9 cellular contexts compared by ENCODE assay signal in the genomic region with DNA sequence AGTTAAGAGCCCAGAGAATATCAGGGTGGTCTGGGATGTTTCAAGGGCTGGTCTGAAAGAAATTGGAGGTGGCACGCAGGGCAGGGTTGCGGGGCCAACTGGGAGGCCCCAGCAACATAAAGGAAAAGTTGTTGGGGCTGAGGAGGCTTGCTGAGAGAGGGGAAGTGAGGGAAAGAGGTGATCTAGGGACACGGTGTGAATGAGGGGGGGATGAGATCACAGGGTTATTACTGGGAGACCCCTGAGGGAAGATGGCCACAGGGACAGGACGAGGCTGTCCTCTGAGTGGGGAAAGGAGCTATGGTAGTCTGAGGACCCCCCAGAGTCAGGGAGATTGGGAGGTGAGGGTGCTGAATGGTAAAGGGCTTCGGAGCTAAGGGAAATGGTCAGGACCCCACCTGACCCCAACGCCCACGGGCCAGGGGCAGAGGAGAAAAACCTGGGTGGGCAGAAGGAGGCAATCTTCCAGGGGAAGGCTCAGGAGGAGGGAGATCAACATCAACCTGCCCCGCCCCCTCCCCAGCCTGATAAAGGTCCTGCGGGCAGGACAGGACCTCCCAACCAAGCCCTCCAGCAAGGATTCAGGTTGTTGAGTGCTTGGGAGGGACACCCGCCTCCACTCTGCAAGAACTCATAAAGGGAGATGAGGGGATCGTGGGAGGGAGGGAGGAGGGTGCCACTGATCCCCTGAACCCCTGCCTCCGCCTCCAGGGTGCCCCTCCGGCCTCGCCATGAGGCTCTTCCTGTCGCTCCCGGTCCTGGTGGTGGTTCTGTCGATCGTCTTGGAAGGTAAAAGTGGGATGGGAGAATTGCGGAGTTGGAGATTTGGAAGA. TPM values are rescaled to one million over a fixed set of nuclear protein-coding genes. Genes with fewer than 3 reads are reported as not detected.
DNase-seq lines count a peak whose midpoint lies in the region; ATAC-seq and TF ChIP-seq lines count a peak whose summit lies in the region.
"Not testable (repeated sequence)": the region's sequence is repeated elsewhere in the genome, so short reads cannot be mapped to it uniquely, and the experiment has no call there.
"Had no signal": no experiment of that assay in that cellular context is flagged by ENCODE, and none has a peak within 500 bp of the region (broad histone marks: within the 10 kb centered on the region; RNA-seq: fewer than 3 reads in every experiment).

No MANE protein-coding gene starts in this region.

- BruUV-seq in PC-9 (replicated peaks; lab: Mats Ljungman, UMichigan) = not testable (repeated sequence)

- TF ChIP-seq CTCF in PC-9 (conservative IDR thresholded peaks at IDR 0.05); fibroblast of pulmonary artery (IDR thresholded peaks at IDR 0.05; ENCODE audit: low read length, missing control alignments): not testable (repeated sequence)

- DNase-seq in ELF-1 (ENCODE audit: low read depth, low spot score) (peak; percentile 65), PC-9 (peak in 1 of 2 experiments; percentile 30)
- not testable (repeated sequence) for DNase-seq in adipocyte (ENCODE audit: low read depth); fibroblast of pulmonary artery (ENCODE audit: low read depth); mesenchymal stem cell

- not testable (repeated sequence) for H3K27me3 ChIP-seq in PC-9 (ENCODE audit: insufficient read depth, low read depth); adipocyte (replicated peaks; ENCODE audit: control insufficient read depth, insufficient read depth, low read length); mesenchymal stem cell (ENCODE audit: control insufficient read depth in 1 of 2, insufficient read depth in 1 of 2, low read length in 2 of 2)

- CTCF ChIA-PET in PC-9 (lab: Charles Lee) = not testable (repeated sequence)

- POLR2A ChIA-PET in PC-9 (lab: Charles Lee; ENCODE audit: unreplicated experiment) = not testable (repeated sequence)

- peak overlapping the region; percentile 78 for H3K4me3 Mint-ChIP-seq in stimulated activated memory B cell treated with anti-CD40 and anti-IgM and Interleukin-4, amounts not matched to agents 10 μg/mL and 1 μg/mL and 100 μg/mL, for 72 hours

- H3K4me2 ChIP-seq in PC-9 (peak overlapping the region; percentile 54), mesenchymal stem cell (ENCODE audit: low read length, poor library complexity, severe bottlenecking) (peak overlapping the region; percentile 60)

- not testable (repeated sequence) for H3K27ac ChIP-seq in PC-9; mesenchymal stem cell (ENCODE audit: low read length, poor library complexity, severe bottlenecking)

- not testable (repeated sequence) for H3K79me2 ChIP-seq in PC-9 (ENCODE audit: low read depth)

- H4K8ac ChIP-seq in mesenchymal stem cell (ENCODE audit: low read length) = peak overlapping the region; percentile 7

- peak overlapping the region; percentile 59 for H3K27ac Mint-ChIP-seq in stimulated activated memory B cell treated with anti-CD40 and anti-IgM and Interleukin-4, amounts not matched to agents 10 μg/mL and 1 μg/mL and 100 μg/mL, for 72 hours

- H4K91ac ChIP-seq in mesenchymal stem cell (ENCODE audit: low read length) = peak overlapping the region; percentile 81

- WGBS in mesenchymal stem cell = 72% methylated on average over 14 of the region's 19 CpGs

- peak overlapping the region; percentile 42 for H3K9ac ChIP-seq in adipocyte (ENCODE audit: low read length)
- peak overlapping the region; percentile 43 for H3K9ac ChIP-seq in mesenchymal stem cell (ENCODE audit: low read length)

- H3K27me3 Mint-ChIP-seq in stimulated activated memory B cell treated with anti-CD40 and anti-IgM and Interleukin-4, amounts not matched to agents 10 μg/mL and 1 μg/mL and 100 μg/mL, for 72 hours = peaks cover 30% of the 10 kb centered on the region

- H2BK12ac ChIP-seq in mesenchymal stem cell (ENCODE audit: low read length in 2 of 2) = peak overlapping the region; percentile 42 to 83

- not testable (repeated sequence) for H3K9me3 ChIP-seq in PC-9 (ENCODE audit: insufficient read depth, low read depth); adipocyte (ENCODE audit: control insufficient read depth, low read length); mesenchymal stem cell (ENCODE audit: control insufficient read depth, low read length)

- peak overlapping the region in 1 of 2 experiments; percentile 17 for H3K4ac ChIP-seq in mesenchymal stem cell (ENCODE audit: low read depth in 1 of 2, low read length in 2 of 2)

- H2BK120ac ChIP-seq in mesenchymal stem cell (ENCODE audit: low read depth, low read length) = not testable (repeated sequence)

- not testable (repeated sequence) for H4K20me1 ChIP-seq in PC-9 (ENCODE audit: insufficient read depth)

- H2AK5ac ChIP-seq in mesenchymal stem cell (ENCODE audit: low read length, severe bottlenecking) = not testable (repeated sequence)

- not testable (repeated sequence) for H3K36me3 ChIP-seq in PC-9 (ENCODE audit: low read depth); adipocyte (ENCODE audit: control insufficient read depth, insufficient read depth, low read length, severe bottlenecking); mesenchymal stem cell (ENCODE audit: control insufficient read depth in 1 of 2, insufficient read depth in 2 of 2, low read depth in 1 of 2, low read length in 2 of 2)

- H3K9me2 ChIP-seq in PC-9 (ENCODE audit: insufficient read depth) = not testable (repeated sequence)

- not testable (repeated sequence) for H3K36me3 Mint-ChIP-seq in stimulated activated memory B cell treated with anti-CD40 and anti-IgM and Interleukin-4, amounts not matched to agents 10 μg/mL and 1 μg/mL and 100 μg/mL, for 72 hours

- H3K9me3 Mint-ChIP-seq in stimulated activated memory B cell treated with anti-CD40 and anti-IgM and Interleukin-4, amounts not matched to agents 10 μg/mL and 1 μg/mL and 100 μg/mL, for 72 hours = not testable (repeated sequence)

- H2BK15ac ChIP-seq in mesenchymal stem cell (ENCODE audit: low read depth, poor library complexity, severe bottlenecking) = not testable (repeated sequence)

- H3K23ac ChIP-seq in mesenchymal stem cell (ENCODE audit: low read length in 2 of 2) = not testable (repeated sequence)

- not testable (repeated sequence) for H2BK5ac ChIP-seq in mesenchymal stem cell (ENCODE audit: low read depth, low read length, poor library complexity, severe bottlenecking)

- not testable (repeated sequence) for H3K18ac ChIP-seq in mesenchymal stem cell (ENCODE audit: low read depth in 1 of 2, low read length in 2 of 2)

- not testable (repeated sequence) for H2AFZ ChIP-seq in PC-9
- peak overlapping the region; percentile 73 for H2AFZ ChIP-seq in mesenchymal stem cell (ENCODE audit: low read depth, low read length)

- not testable (repeated sequence) for H3F3A ChIP-seq in PC-9 (ENCODE audit: insufficient read depth, low read depth)

- H3K14ac ChIP-seq in mesenchymal stem cell (ENCODE audit: low read length in 2 of 2) = peak overlapping the region in 1 of 2 experiments; percentile 71

- H3K4me1 Mint-ChIP-seq in stimulated activated memory B cell treated with anti-CD40 and anti-IgM and Interleukin-4, amounts not matched to agents 10 μg/mL and 1 μg/mL and 100 μg/mL, for 72 hours = peaks cover 15% of the 10 kb centered on the region

- not testable (repeated sequence) for ATAC-seq in stimulated activated memory B cell treated with anti-CD40 and anti-IgM and Interleukin-4, amounts not matched to agents 10 μg/mL and 1 μg/mL and 100 μg/mL, for 72 hours

- H3K79me1 ChIP-seq in mesenchymal stem cell (replicated peaks; ENCODE audit: low read length, poor library complexity, severe bottlenecking) = not testable (repeated sequence)

- intact Hi-C loops in PC-9 (cut with micrococcal nuclease; ENCODE audit: unreplicated experiment) = not testable (repeated sequence)

- H3K4me1 ChIP-seq in PC-9 (replicated peaks; ENCODE audit: insufficient read depth); mesenchymal stem cell (ENCODE audit: control insufficient read depth, insufficient read depth, low read depth, low read length): not testable (repeated sequence)
- H3K4me1 ChIP-seq in adipocyte (ENCODE audit: control insufficient read depth, insufficient read depth, low read length) = peaks cover 43% of the 10 kb centered on the region

- H3K4me3 ChIP-seq in PC-9; adipocyte (ENCODE audit: low read length): not testable (repeated sequence)
- peak overlapping the region; percentile 7 for H3K4me3 ChIP-seq in fibroblast of pulmonary artery (replicated peaks; ENCODE audit: low read depth, low read length)
- H3K4me3 ChIP-seq in mesenchymal stem cell (ENCODE audit: insufficient read depth in 1 of 2, low read depth in 1 of 2, low read length in 2 of 2) = peak overlapping the region in 1 of 2 experiments; percentile 24

RNA-seq across cellular contexts. Expression of gene APOC1, which starts 12.1 kb away (rescaled TPM):
- 27.4 and 31.1 TPM in 2 replicates for total RNA-seq in PC-9 (2021)
- 87.8 TPM for polyA plus RNA-seq in mesenchymal stem cell (2013, experiment 1 of 2)
- 82.3 TPM for polyA plus RNA-seq in mesenchymal stem cell (2013, experiment 2 of 2)

RNA-seq across cellular contexts. Expression of gene APOC4, which starts 15.6 kb away (rescaled TPM):
- total RNA-seq in PC-9 (2021) = not detected in 2 replicates
- polyA plus RNA-seq in mesenchymal stem cell (2013, experiment 1 of 2) = not detected
- polyA plus RNA-seq in mesenchymal stem cell (2013, experiment 2 of 2) = not detected
- total RNA-seq: activated CD8-positive, alpha-beta memory T cell treated with anti-CD3 and anti-CD28 coated beads for 36 hours; colonic mucosa; lower leg skin had no signal

RNA-seq across cellular contexts. Expression of gene APOC2, which starts 19.4 kb away (rescaled TPM):
- not detected in 2 replicates for total RNA-seq in PC-9 (2021)
- not detected for polyA plus RNA-seq in mesenchymal stem cell (2013, experiment 1 of 2)
- polyA plus RNA-seq in mesenchymal stem cell (2013, experiment 2 of 2) = not detected
- total RNA-seq: activated CD8-positive, alpha-beta memory T cell treated with anti-CD3 and anti-CD28 coated beads for 36 hours had no signal

RNA-seq across cellular contexts. Expression of gene APOE, which starts 20.9 kb away (rescaled TPM):
- 11.5 and 16.5 TPM in 2 replicates for total RNA-seq in PC-9 (2021)
- 201 TPM for polyA plus RNA-seq in mesenchymal stem cell (2013, experiment 1 of 2)
- 208 TPM for polyA plus RNA-seq in mesenchymal stem cell (2013, experiment 2 of 2)

RNA-seq across cellular contexts. Expression of gene CLPTM1, which starts 28.7 kb away (rescaled TPM):
- total RNA-seq in PC-9 (2021) = 98.2 and 111 TPM in 2 replicates
- polyA plus RNA-seq in mesenchymal stem cell (2013, experiment 1 of 2) = 97.6 TPM
- 93.9 TPM for polyA plus RNA-seq in mesenchymal stem cell (2013, experiment 2 of 2)
